In the genomic region with DNA sequence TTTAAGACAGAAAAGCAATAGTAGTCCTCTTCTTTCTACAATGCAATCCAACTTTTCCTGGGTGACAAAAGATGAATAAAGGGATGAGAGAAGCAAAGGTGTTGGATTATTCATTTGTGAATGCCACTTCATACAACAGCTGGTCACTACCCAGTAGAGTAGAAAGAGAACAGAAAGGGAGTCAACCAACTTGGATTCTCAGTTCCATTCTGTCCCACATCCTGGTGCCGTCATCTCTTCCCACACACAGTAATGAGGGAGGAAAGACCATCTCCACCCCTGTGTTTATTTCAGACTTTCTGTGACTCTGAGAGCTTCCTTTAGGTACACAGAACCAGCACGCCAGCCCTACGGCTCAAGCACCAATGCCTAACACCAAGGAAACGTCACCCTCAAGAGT, we compare ENCODE assay signal across 20 cellular contexts.
DNase-seq lines count a peak whose midpoint lies in the region; ATAC-seq, FAIRE-seq and TF ChIP-seq lines count a peak whose summit lies in the region.
"Had no signal": no experiment of that assay in that cellular context is flagged by ENCODE, and none has a peak within 500 bp of the region (broad histone marks: within the 10 kb centered on the region; RNA-seq: fewer than 3 reads in every experiment).

No MANE protein-coding gene starts in this region.

- H3K4me3 Mint-ChIP-seq in CD8-positive, alpha-beta T cell: no peak overlapping the region
- H3K4me3 Mint-ChIP-seq in astrocyte (ENCODE audit: unreplicated experiment): no peak overlapping the region
- H3K4me3 Mint-ChIP-seq: activated CD4-positive, alpha-beta memory T cell treated with anti-CD3 and anti-CD28 coated beads for 36 hours had no signal

- H3K9ac ChIP-seq in astrocyte (ENCODE audit: low read length): peak overlapping the region; percentile 51
- H3K9ac ChIP-seq: GM23248 had no signal

- intact Hi-C loops in CD8-positive, alpha-beta T cell (cut with DNase I, micrococcal nuclease): loop anchor here (1.0 to 10.0 kb wide), 12 partner anchors 56 to 960 kb away; no protein-coding TSS in a partner anchor

- POLR2A ChIA-PET in CD8-positive, alpha-beta T cell (lab: Charles Lee): interaction anchor here (0.5 kb wide), 1 partner anchor 37 kb away, joined by 4 read pairs; no protein-coding TSS in a partner anchor

- H3K4me1 ChIP-seq in CD8-positive, alpha-beta T cell (ENCODE audit: insufficient read depth, low read length): peaks cover 30% of the 10 kb centered on the region
- H3K4me1 ChIP-seq in astrocyte (ENCODE audit: insufficient read depth, low read length) (peaks cover 75% of the 10 kb centered on the region), neutrophil (ENCODE audit: control insufficient read depth in 1 of 2, insufficient read depth in 1 of 2, low read depth in 1 of 2, low read length in 1 of 2) (peaks cover 51 to 62% of the 10 kb centered on the region in 2 experiments)

- in situ Hi-C loops in G401 (cut with HindIII; ENCODE audit: low sequenced_read_pairs): no loop called here

- CTCF ChIA-PET in CD8-positive, alpha-beta T cell (lab: Charles Lee): interaction anchor here (0.8 to 5.4 kb wide), 10 partner anchors 12 to 207 kb away, joined by 3 to 40 read pairs (median 5); no protein-coding TSS in a partner anchor

- H3K36me3 ChIP-seq in CD8-positive, alpha-beta T cell (ENCODE audit: insufficient read depth, low read length): no peaks in the 10 kb centered on the region
- H3K36me3 ChIP-seq in astrocyte (ENCODE audit: insufficient read depth, low read length): no peaks in the 10 kb centered on the region
- no peaks in the 10 kb centered on the region for H3K36me3 ChIP-seq in neutrophil
- H3K36me3 ChIP-seq: tibial nerve had no signal

- no peak for FAIRE-seq in astrocyte (lab: Jason Lieb, UNC)

- TF ChIP-seq CTCF in CD8-positive, alpha-beta T cell (IDR thresholded peaks at IDR 0.05): no peak
- TF ChIP-seq CTCF in astrocyte (IDR thresholded peaks at IDR 0.05; ENCODE audit: insufficient read depth, low read depth, low read length) (no peak), neutrophil (IDR thresholded peaks at IDR 0.05) (no peak)

- H3K4me2 ChIP-seq in astrocyte (ENCODE audit: low read length): no peak overlapping the region

- peaks cover 23% of the 10 kb centered on the region for H3K4me1 Mint-ChIP-seq in CD8-positive, alpha-beta T cell (ENCODE audit: low read depth)
- H3K4me1 Mint-ChIP-seq in astrocyte (ENCODE audit: low read depth, unreplicated experiment): peaks cover 38% of the 10 kb centered on the region

- no peaks in the 10 kb centered on the region for H3K9me3 Mint-ChIP-seq in CD8-positive, alpha-beta T cell
- H3K9me3 Mint-ChIP-seq in astrocyte (ENCODE audit: unreplicated experiment): no peaks in the 10 kb centered on the region
- H3K9me3 Mint-ChIP-seq: activated CD4-positive, alpha-beta memory T cell treated with anti-CD3 and anti-CD28 coated beads for 36 hours; CD8-positive, alpha-beta memory T cell; naive B cell had no signal

- no peak overlapping the region for H2AFZ ChIP-seq in astrocyte (ENCODE audit: low read depth, low read length)
- H2AFZ ChIP-seq: GM23248 had no signal

- peak overlapping the region; percentile 76 for H3K27ac Mint-ChIP-seq in CD8-positive, alpha-beta T cell
- H3K27ac Mint-ChIP-seq in astrocyte (ENCODE audit: unreplicated experiment): no peak overlapping the region
- H3K27ac Mint-ChIP-seq: activated CD4-positive, alpha-beta memory T cell treated with anti-CD3 and anti-CD28 coated beads for 36 hours had no signal

- no peaks in the 10 kb centered on the region for H3K27me3 Mint-ChIP-seq in CD8-positive, alpha-beta T cell (ENCODE audit: low read depth)
- no peaks in the 10 kb centered on the region for H3K27me3 Mint-ChIP-seq in astrocyte (ENCODE audit: low read depth, unreplicated experiment)
- H3K27me3 Mint-ChIP-seq: activated CD4-positive, alpha-beta memory T cell treated with anti-CD3 and anti-CD28 coated beads for 36 hours; naive B cell had no signal

- H3K27me3 ChIP-seq in CD8-positive, alpha-beta T cell (ENCODE audit: insufficient read depth, low read length): no peaks in the 10 kb centered on the region
- H3K27me3 ChIP-seq in astrocyte (ENCODE audit: insufficient read depth, low read length) (no peaks in the 10 kb centered on the region), neutrophil (no peaks in the 10 kb centered on the region)
- H3K27me3 ChIP-seq: tibial nerve had no signal

- peaks cover 74% of the 10 kb centered on the region for H3K79me2 ChIP-seq in astrocyte (ENCODE audit: insufficient read depth, low read length)

- H3K36me3 Mint-ChIP-seq in CD8-positive, alpha-beta T cell: no peaks in the 10 kb centered on the region
- H3K36me3 Mint-ChIP-seq in astrocyte (ENCODE audit: low read depth, unreplicated experiment): peaks cover 4% of the 10 kb centered on the region
- H3K36me3 Mint-ChIP-seq: activated CD4-positive, alpha-beta memory T cell treated with anti-CD3 and anti-CD28 coated beads for 36 hours; CD8-positive, alpha-beta memory T cell; naive B cell had no signal

- no peaks in the 10 kb centered on the region for H4K20me1 ChIP-seq in astrocyte (ENCODE audit: insufficient read depth, low read length)

- ATAC-seq in CD8-positive, alpha-beta T cell: no peak
- no peak for ATAC-seq in HG03095 (IDR thresholded peaks at IDR 0.05; ENCODE audit: unreplicated experiment)

- H3K9me3 ChIP-seq in CD8-positive, alpha-beta T cell (ENCODE audit: low read length): no peaks in the 10 kb centered on the region
- no peaks in the 10 kb centered on the region for H3K9me3 ChIP-seq in astrocyte (ENCODE audit: insufficient read depth, low read depth, low read length)
- no peaks in the 10 kb centered on the region for H3K9me3 ChIP-seq in neutrophil
- H3K9me3 ChIP-seq: tibial nerve had no signal

- H3K27ac ChIP-seq in CD8-positive, alpha-beta T cell (ENCODE audit: low read depth, low read length): no peak overlapping the region
- H3K27ac ChIP-seq in astrocyte (ENCODE audit: low read depth, low read length) (peak overlapping the region; percentile 96), neutrophil (peak overlapping the region; percentile 85)
- H3K27ac ChIP-seq: tibial nerve had no signal

- DNase-seq in CD1c-positive myeloid dendritic cell (ENCODE audit: extremely low spot score): peak; percentile 73
- DNase-seq in CD8-positive, alpha-beta T cell: no peak
- DNase-seq in astrocyte (ENCODE audit: low read depth): no peak
- no peak for DNase-seq in effector CD8-positive, alpha-beta T cell (lab: John Stamatoyannopoulos, UW)
- no peak for DNase-seq in G401 (ENCODE audit: low spot score)
- DNase-seq in amygdala (lab: John Stamatoyannopoulos, UW): no peak
- DNase-seq: activated CD8-positive, alpha-beta memory T cell treated with anti-CD3 and anti-CD28 coated beads, Interleukin-2, amount 50 U/mL, for 48 hours; activated gamma-delta T cell; GM23248; NCI-H146; NCI-H446 treated with DMSO at 0.1 percent for 48 hours; Right ventricle myocardium superior; stimulated activated CD4-positive, alpha-beta T cell treated with anti-CD3 and anti-CD28 coated beads, Interleukin-2, amount 100 ng/mL, for 48 hours; T1000 had no signal

- no peak overlapping the region for H3K4me3 ChIP-seq in CD8-positive, alpha-beta T cell (ENCODE audit: low read depth, low read length)
- H3K4me3 ChIP-seq in astrocyte (ENCODE audit: insufficient read depth, low read depth, low read length): no peak overlapping the region
- H3K4me3 ChIP-seq in neutrophil (ENCODE audit: low read depth in 1 of 2, low read length in 1 of 2): no peak overlapping the region
- H3K4me3 ChIP-seq: GM23248, tibial nerve had no signal
